In the genomic region with DNA sequence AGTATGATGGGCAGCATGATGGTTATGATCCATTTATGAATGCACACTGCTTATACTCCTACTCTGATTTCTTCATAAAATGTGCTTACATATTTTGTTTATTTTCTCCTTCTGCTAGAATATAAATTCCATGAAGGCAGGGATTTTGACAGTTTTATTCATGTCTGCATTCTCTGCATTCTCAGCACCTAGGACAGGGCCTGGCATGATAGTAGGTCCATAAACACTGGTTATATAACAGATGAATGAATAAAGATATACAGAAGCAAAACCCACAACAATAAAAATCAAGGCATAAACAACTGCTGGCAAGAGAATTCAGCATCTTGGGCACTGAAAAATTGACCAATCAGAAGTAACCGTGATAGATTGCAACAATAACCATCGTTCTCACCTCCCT, we compare ENCODE assay signal across 1 cellular context.
TF ChIP-seq lines count a peak whose summit lies in the region.

No MANE protein-coding gene starts in this region.

TF ChIP-seq in A549, 52 proteins besides CTCF, POLR2A, EP300 and RAD21 (continued from another document):
- TF ChIP-seq, protein P1, sequence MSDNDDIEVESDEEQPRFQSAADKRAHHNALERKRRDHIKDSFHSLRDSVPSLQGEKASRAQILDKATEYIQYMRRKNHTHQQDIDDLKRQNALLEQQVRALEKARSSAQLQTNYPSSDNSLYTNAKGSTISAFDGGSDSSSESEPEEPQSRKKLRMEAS (IDR thresholded peaks at IDR 0.05) = no peak
TF ChIP-seq in A549: peak in this region for 1.
